ENCODE assay signal across 32 cellular contexts in the genomic region with DNA sequence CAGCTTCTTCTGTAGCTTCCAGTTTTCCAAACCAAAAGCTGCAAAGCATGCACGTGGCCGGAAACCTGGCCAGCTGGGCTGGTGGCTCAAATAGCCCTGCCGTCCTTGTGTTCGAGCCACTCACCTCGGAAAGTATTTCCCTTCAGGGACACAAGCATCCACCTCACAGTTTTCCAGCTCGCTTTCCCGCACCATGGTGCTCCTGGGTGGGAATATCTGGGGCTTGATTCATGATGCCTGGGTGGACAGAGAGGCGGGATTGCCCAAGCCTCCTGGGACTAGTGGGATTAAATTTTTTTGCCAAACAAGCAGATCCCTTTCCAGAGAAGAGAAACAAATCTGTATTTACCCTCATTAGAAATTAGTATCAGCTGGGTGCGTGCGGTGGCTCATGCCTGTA. TPM values are rescaled to one million over a fixed set of nuclear protein-coding genes. Genes with fewer than 3 reads are reported as not detected.
"Had no signal": no experiment of that assay in that cellular context is flagged by ENCODE, and none has a peak within 500 bp of the region (broad histone marks: within the 10 kb centered on the region; RNA-seq: fewer than 3 reads in every experiment).

No MANE protein-coding gene starts in this region.

- DNase-seq: activated CD4-positive, alpha-beta T cell treated with anti-CD3 and anti-CD28 coated beads for 4 hours; activated CD4-positive, alpha-beta T cell treated with anti-CD3 and anti-CD28 coated beads, Interleukin-2, amount 50 U/mL, for 48 hours; activated CD4-positive, CD25-positive, alpha-beta regulatory T cell; activated CD8-positive, alpha-beta memory T cell treated with anti-CD3 and anti-CD28 coated beads, Interleukin-2, amount 50 U/mL, for 48 hours; activated naive CD4-positive, alpha-beta T cell; activated naive CD8-positive, alpha-beta T cell treated with anti-CD3 and anti-CD28 coated beads, Interleukin-2, amount 10 ng/mL, durations not matched to agents 7 days and 5 days; activated T-cell treated with anti-CD3 and anti-CD28 coated beads, Interleukin-2, amount 50 U/mL, for 4 hours; amniotic stem cell; dorsolateral prefrontal cortex; effector memory CD8-positive, alpha-beta T cell; foreskin fibroblast; heart right ventricle; left colon; lower lobe of right lung; naive B cell; nucleus accumbens; sigmoid colon; stimulated activated CD4-positive, alpha-beta T cell treated with anti-CD3 and anti-CD28 coated beads, Interleukin-4, amount 100 ng/mL, for 24 hours; stimulated activated naive CD4-positive, alpha-beta T cell treated with Interleukin-2 at 50 U/mL for 16 hours; T-helper 17 cell; thyroid gland had no signal

- H3K36me3 ChIP-seq: breast epithelium, lower lobe of right lung, thyroid gland had no signal

- H3K4me1 ChIP-seq: breast epithelium, lower lobe of right lung, sigmoid colon, thyroid gland had no signal

- H3K4me3 ChIP-seq: breast epithelium, dorsolateral prefrontal cortex, heart right ventricle, lower lobe of right lung, sigmoid colon, thyroid gland had no signal

- H3K27me3 ChIP-seq: breast epithelium, dorsolateral prefrontal cortex, heart right ventricle, sigmoid colon, thyroid gland had no signal

- H3K27ac ChIP-seq: dorsolateral prefrontal cortex, heart right ventricle, lower lobe of right lung, sigmoid colon, thyroid gland had no signal

- H3K9me3 ChIP-seq: breast epithelium, heart right ventricle, lower lobe of right lung, sigmoid colon, thyroid gland had no signal

RNA-seq across cellular contexts. Expression of gene SNAI3, which starts 16.3 kb away (rescaled TPM):
- polyA plus RNA-seq: keratinocyte, neural cell had no signal

RNA-seq across cellular contexts. Expression of gene IL17C, which starts 31.6 kb away (rescaled TPM):
- total RNA-seq: activated CD8-positive, alpha-beta memory T cell treated with anti-CD3 and anti-CD28 coated beads for 36 hours; activated T-cell treated with anti-CD3 and anti-CD28 coated beads, Interleukin-2, amount 50 U/mL, for 4 hours; activated T-helper 2 cell treated with anti-CD3 and anti-CD28 coated beads, Interferon-gamma antibody, Interleukin-2, Interleukin-4, amounts not matched to agents 10 μg/mL and 5 μg/mL and 100 μg/mL, durations not matched to agents 14 hours and 24 hours and 36 hours; breast epithelium; endothelial cell of umbilical vein; esophagus mucosa; heart right ventricle; left colon; lower lobe of right lung; mesenteric fat pad; mucosa of gallbladder; sigmoid colon; subcutaneous adipose tissue; thyroid gland; ureter had no signal
- polyA plus RNA-seq: heart right ventricle, keratinocyte, neural cell had no signal
